Comparison of ENCODE assay signal across 19 cellular contexts in genomic region chr15:101052031-101052620, GRCh38.
DNase-seq lines count a peak whose midpoint lies in the region; ATAC-seq lines count a peak whose summit lies in the region.
"Had no signal": no experiment of that assay in that cellular context is flagged by ENCODE, and none has a peak within 500 bp of the region (broad histone marks: within the 10 kb centered on the region; RNA-seq: fewer than 3 reads in every experiment).

No MANE protein-coding gene starts in this region.

- no peak overlapping the region for H4K8ac ChIP-seq in neuronal stem cell (ENCODE audit: low read depth, low read length)

- CTCF ChIA-PET in activated CD8-positive, alpha-beta memory T cell treated with anti-CD3 and anti-CD28 coated beads, Interleukin-2, amount 10 ng/mL, durations not matched to agents 7 days and 5 days (lab: Charles Lee), result no interaction called here

- H3K9me3 Mint-ChIP-seq in activated CD8-positive, alpha-beta memory T cell treated with anti-CD3 and anti-CD28 coated beads, Interleukin-2, amount 10 ng/mL, durations not matched to agents 7 days and 5 days (ENCODE audit: low read depth), result no peaks in the 10 kb centered on the region
- H3K9me3 Mint-ChIP-seq: CD4-positive, alpha-beta T cell; H9 had no signal

- H3K9ac ChIP-seq in iPS-15b (ENCODE audit: low read depth, low read length) (peak overlapping the region; percentile 5), neuronal stem cell (ENCODE audit: low read depth, low read length, poor library complexity) (no peak overlapping the region)

- no peaks in the 10 kb centered on the region for H3K79me1 ChIP-seq in neuronal stem cell (ENCODE audit: low read depth, low read length)

- no peak overlapping the region for H3K14ac ChIP-seq in neuronal stem cell (ENCODE audit: low read length)

- peaks cover 1% of the 10 kb centered on the region for H3K27me3 Mint-ChIP-seq in activated CD8-positive, alpha-beta memory T cell treated with anti-CD3 and anti-CD28 coated beads, Interleukin-2, amount 10 ng/mL, durations not matched to agents 7 days and 5 days
- H3K27me3 Mint-ChIP-seq: CD4-positive, alpha-beta T cell had no signal

- WGBS in neuronal stem cell (ENCODE audit: extremely low coverage in 2 of 2, insufficient read length in 2 of 2, insufficient replicate concordance in 1 of 2), 2 donors, result no CpG with 5 or more reads among the region's 13 CpGs

- H3K4me3 ChIP-seq in iPS-15b (ENCODE audit: low read depth, low read length) (no peak overlapping the region), neuronal stem cell (ENCODE audit: low read length in 2 of 2) (no peak overlapping the region)
- H3K4me3 ChIP-seq: A549 had no signal

- H3K4me3 Mint-ChIP-seq in activated CD8-positive, alpha-beta memory T cell treated with anti-CD3 and anti-CD28 coated beads, Interleukin-2, amount 10 ng/mL, durations not matched to agents 7 days and 5 days, result no peak overlapping the region
- H3K4me3 Mint-ChIP-seq: CD4-positive, alpha-beta T cell; H9 had no signal

- no peak overlapping the region for H3K4ac ChIP-seq in neuronal stem cell (ENCODE audit: low read length)

- H3K9me3 ChIP-seq in iPS-15b (ENCODE audit: control insufficient read depth, insufficient read depth, low read length) (no peaks in the 10 kb centered on the region), neuronal stem cell (replicated peaks in 1 of 2; ENCODE audit: control insufficient read depth in 2 of 2, insufficient read depth in 1 of 2, low read depth in 1 of 2, low read length in 2 of 2) (no peaks in the 10 kb centered on the region)
- H3K9me3 ChIP-seq: A549, Caco-2 had no signal

- peak overlapping the region; percentile 73 for H3K18ac ChIP-seq in neuronal stem cell (ENCODE audit: low read length)

- ATAC-seq in activated CD8-positive, alpha-beta memory T cell treated with anti-CD3 and anti-CD28 coated beads, Interleukin-2, amount 10 ng/mL, durations not matched to agents 7 days and 5 days, result no peak
- ATAC-seq: A549 had no signal

- H3K23ac ChIP-seq in neuronal stem cell (ENCODE audit: low read depth, low read length, poor library complexity), result no peak overlapping the region

- H4K91ac ChIP-seq in neuronal stem cell (ENCODE audit: low read depth, low read length, poor library complexity), result no peak overlapping the region

- no peak overlapping the region for H3K27ac ChIP-seq in neuronal stem cell (replicated peaks; ENCODE audit: low read length)
- H3K27ac ChIP-seq: A549 had no signal

- no peak overlapping the region for H2BK12ac ChIP-seq in neuronal stem cell (ENCODE audit: low read length)

- no peak overlapping the region for H2AFZ ChIP-seq in neuronal stem cell (ENCODE audit: low read length)

- H3K27me3 ChIP-seq in iPS-15b (ENCODE audit: control insufficient read depth, insufficient read depth, low read length) (no peaks in the 10 kb centered on the region), neuronal stem cell (ENCODE audit: control insufficient read depth in 3 of 3, insufficient read depth in 3 of 3, low read depth in 1 of 3, low read length in 3 of 3) (no peaks in the 10 kb centered on the region)

- no peaks in the 10 kb centered on the region for H3K4me1 Mint-ChIP-seq in activated CD8-positive, alpha-beta memory T cell treated with anti-CD3 and anti-CD28 coated beads, Interleukin-2, amount 10 ng/mL, durations not matched to agents 7 days and 5 days

- peak; percentile 37 for DNase-seq in activated CD8-positive, alpha-beta memory T cell treated with anti-CD3 and anti-CD28 coated beads, Interleukin-2, amount 10 ng/mL, durations not matched to agents 7 days and 5 days
- no peak for DNase-seq in activated CD8-positive, alpha-beta memory T cell treated with anti-CD3 and anti-CD28 coated beads, Interleukin-2, amount 50 U/mL, for 4 hours
- no peak for DNase-seq in neuronal stem cell (ENCODE audit: low spot score)
- DNase-seq in ureter (ENCODE audit: low spot score), result peak; percentile 39
- DNase-seq in NCI-H526 treated with DMSO at 0.1 percent for 48 hours (lab: John Stamatoyannopoulos, UW), result no peak
- DNase-seq in HCEC 1CT, result no peak
- DNase-seq in SW480 (ENCODE audit: low spot score), result no peak
- DNase-seq: Caco-2; CD4-positive, alpha-beta T cell; H9; MM.1S; NCI-H1092; NCI-H146; NCI-H2081 treated with DMSO at 0.1 percent for 48 hours; NCI-H748 treated with DMSO at 0.1 percent for 48 hours; NK-92 treated with Interleukin-12 subunit alpha and Interleukin-12 subunit beta, amount 100 ng/mL, for 24 hours; OCI-M1 had no signal

- H3K4me1 ChIP-seq in iPS-15b (ENCODE audit: control insufficient read depth, insufficient read depth, low read length) (peaks cover 2% of the 10 kb centered on the region), neuronal stem cell (ENCODE audit: control insufficient read depth in 2 of 2, insufficient read depth in 1 of 2, low read depth in 1 of 2, low read length in 2 of 2) (peaks cover 3 to 15% of the 10 kb centered on the region in 2 donors)
- H3K4me1 ChIP-seq: A549, Caco-2 had no signal

- H3K4me2 ChIP-seq in neuronal stem cell (ENCODE audit: insufficient read depth, low read length, poor library complexity, severe bottlenecking), result no peak overlapping the region
- H3K4me2 ChIP-seq: A549 had no signal

- H2BK120ac ChIP-seq in neuronal stem cell (ENCODE audit: low read depth, low read length), result no peak overlapping the region

- H2AK5ac ChIP-seq in neuronal stem cell (ENCODE audit: low read depth, low read length), result peak overlapping the region; percentile 24

- H3K36me3 ChIP-seq in iPS-15b (ENCODE audit: control insufficient read depth, insufficient read depth, low read length) (peaks cover 9% of the 10 kb centered on the region), neuronal stem cell (replicated peaks in 1 of 2; ENCODE audit: control insufficient read depth in 2 of 2, insufficient read depth in 2 of 2, low read length in 2 of 2) (no peaks in the 10 kb centered on the region)

- no peak overlapping the region for H3K27ac Mint-ChIP-seq in activated CD8-positive, alpha-beta memory T cell treated with anti-CD3 and anti-CD28 coated beads, Interleukin-2, amount 10 ng/mL, durations not matched to agents 7 days and 5 days
- H3K27ac Mint-ChIP-seq: CD4-positive, alpha-beta T cell; H9 had no signal

- peak overlapping the region; percentile 6 for H2BK15ac ChIP-seq in neuronal stem cell (ENCODE audit: low read length)

- no peaks in the 10 kb centered on the region for H3K36me3 Mint-ChIP-seq in activated CD8-positive, alpha-beta memory T cell treated with anti-CD3 and anti-CD28 coated beads, Interleukin-2, amount 10 ng/mL, durations not matched to agents 7 days and 5 days

- no peak overlapping the region for H2BK5ac ChIP-seq in neuronal stem cell (ENCODE audit: low read length)

Comparison
In these comparisons a context has a peak if more than half of its experiments do, and no peak if none do; other contexts are left out.
1. DNase-seq: peak in activated CD8-positive, alpha-beta memory T cell treated with anti-CD3 and anti-CD28 coated beads, Interleukin-2, amount 10 ng/mL, durations not matched to agents 7 days and 5 days (single experiment) and ureter (single experiment); none in activated CD8-positive, alpha-beta memory T cell treated with anti-CD3 and anti-CD28 coated beads, Interleukin-2, amount 50 U/mL, for 4 hours (single experiment), neuronal stem cell (single experiment), NCI-H526 treated with DMSO at 0.1 percent for 48 hours (single experiment), HCEC 1CT (single experiment) and SW480 (single experiment).